Comparison of ENCODE assay signal across 8 cellular contexts in the genomic region with DNA sequence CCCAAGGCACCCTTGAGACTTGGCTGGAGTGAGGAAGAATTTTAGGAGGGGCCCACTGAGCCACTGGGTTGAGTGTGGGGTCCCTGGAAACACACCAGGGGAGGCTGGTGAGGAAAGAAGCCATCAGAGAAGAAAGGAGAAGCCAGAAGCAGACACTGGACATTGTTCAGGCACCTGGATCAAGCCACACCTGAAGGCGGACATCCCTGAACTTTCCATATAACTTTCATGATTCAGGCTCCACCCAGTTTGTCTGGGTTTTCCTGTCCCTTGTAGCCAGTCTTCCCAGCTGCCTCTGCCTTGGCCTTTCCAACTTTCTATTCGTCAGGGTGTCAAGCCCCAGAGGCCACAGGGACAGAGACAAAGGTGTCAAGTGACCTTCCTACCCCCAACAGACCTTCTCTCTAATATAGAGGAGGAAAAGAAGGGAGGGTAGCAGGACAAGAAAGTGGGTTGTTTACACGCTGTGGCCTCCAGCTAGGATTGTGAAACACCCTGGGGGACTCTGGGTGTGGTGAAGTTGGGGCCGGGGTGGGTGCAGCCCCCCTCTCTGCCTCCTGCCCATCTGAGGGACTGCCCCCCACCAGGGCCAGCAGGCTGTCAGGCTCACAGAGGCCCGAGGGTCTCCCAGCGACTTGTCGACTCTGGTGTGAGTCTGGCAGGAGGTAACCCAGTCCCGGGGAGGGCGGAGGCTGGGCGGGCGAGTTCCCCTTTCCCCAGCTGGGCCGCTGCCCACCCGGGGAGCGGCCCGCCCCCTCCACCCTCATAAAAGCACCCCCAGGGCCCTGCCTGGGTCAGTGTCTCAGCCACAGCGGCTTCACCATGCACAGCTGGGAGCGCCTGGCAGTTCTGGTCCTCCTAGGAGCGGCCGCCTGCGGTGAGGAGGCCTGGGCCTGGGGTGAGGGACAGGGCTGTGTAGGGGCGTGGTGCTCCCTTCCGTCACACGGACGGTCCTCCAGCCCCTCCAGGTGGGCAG. TPM values are rescaled to one million over a fixed set of nuclear protein-coding genes. Genes with fewer than 3 reads are reported as not detected.
DNase-seq lines count a peak whose midpoint lies in the region; ATAC-seq and TF ChIP-seq lines count a peak whose summit lies in the region.

A gene (plus strand): TSS at position 797 of the 976 bp plus-strand sequence. CDS start 26 bp downstream, at position 823.

- 83 to 86% methylated on average over 11 to 23 of the region's 24 CpGs for WGBS in endodermal cell (ENCODE audit: insufficient coverage in 1 of 2, insufficient read length in 1 of 2), 2 experiments

- DNase-seq in AG04450 (ENCODE audit: low read depth, low spot score) (no peak), Kasumi-1 (lab: John Stamatoyannopoulos, UW) (peak; percentile 49 to 56), endodermal cell (no peak), endothelial cell (ENCODE audit: low spot score) (no peak)

- H3K9me3 ChIP-seq in AG04450 (ENCODE audit: control insufficient read depth, insufficient read depth, low read length) (peaks cover 6% of the 10 kb centered on the region; the same call in 1 of the 2 replicates), endodermal cell (ENCODE audit: control insufficient read depth, low read length) (no peaks in the 10 kb centered on the region), muscle layer of duodenum (ENCODE audit: control insufficient read depth in 1 of 2, low read length in 2 of 2) (no peaks in the 10 kb centered on the region)

- ATAC-seq in HG03565 (IDR thresholded peaks at IDR 0.05; ENCODE audit: unreplicated experiment) (no peak), GM19351 (IDR thresholded peaks at IDR 0.05; ENCODE audit: unreplicated experiment) (no peak), HG02610 (IDR thresholded peaks at IDR 0.05; ENCODE audit: unreplicated experiment) (no peak)

- no peak within 1 kb of the TSS for H3K27ac ChIP-seq in AG04450 (ENCODE audit: low read depth, low read length)
- no peak within 1 kb of the TSS for H3K27ac ChIP-seq in endodermal cell (ENCODE audit: low read depth, low read length)
- H3K27ac ChIP-seq in muscle layer of duodenum (ENCODE audit: low read length): no peak within 1 kb of the TSS

- no peaks in the 10 kb centered on the region for H3K4me1 Mint-ChIP-seq in endodermal cell
- H3K4me1 Mint-ChIP-seq in endothelial cell (ENCODE audit: unreplicated experiment): no peaks in the 10 kb centered on the region

- H3K36me3 Mint-ChIP-seq in endodermal cell (ENCODE audit: low read depth): no peaks in the 10 kb centered on the region
- no peaks in the 10 kb centered on the region for H3K36me3 Mint-ChIP-seq in endothelial cell (ENCODE audit: low read depth, unreplicated experiment)

- CTCF ChIA-PET in AG04450 (lab: Charles Lee): interaction anchor here (0.7 kb wide), 1 partner anchor 63 kb away, joined by 7 read pairs; no protein-coding TSS in a partner anchor

- H3K27me3 ChIP-seq in AG04450 (ENCODE audit: control insufficient read depth, insufficient read depth, low read length) (peaks cover 3% of the 10 kb centered on the region), endodermal cell (ENCODE audit: control insufficient read depth, insufficient read depth, low read length, poor library complexity, severe bottlenecking) (peaks cover 25% of the 10 kb centered on the region), muscle layer of duodenum (ENCODE audit: low read depth, low read length) (no peaks in the 10 kb centered on the region)

- peaks cover 45% of the 10 kb centered on the region for H3K27me3 Mint-ChIP-seq in endodermal cell (ENCODE audit: insufficient read depth)
- H3K27me3 Mint-ChIP-seq in endothelial cell (ENCODE audit: unreplicated experiment): peaks cover 9% of the 10 kb centered on the region

- POLR2A ChIA-PET in AG04450 (lab: Yijun Ruan, JAX): interaction anchor here (1.6 kb wide), 1 partner anchor 55 kb away, joined by 4 read pairs; no protein-coding TSS in a partner anchor

- H3K27ac Mint-ChIP-seq in endodermal cell (no peak within 1 kb of the TSS), endothelial cell (ENCODE audit: unreplicated experiment) (no peak within 1 kb of the TSS)

- H3K4me1 ChIP-seq in endodermal cell (ENCODE audit: control insufficient read depth, insufficient read depth, low read length): no peaks in the 10 kb centered on the region
- H3K4me1 ChIP-seq in muscle layer of duodenum (ENCODE audit: control insufficient read depth in 1 of 2, insufficient read depth in 2 of 2, low read length in 2 of 2): peaks cover 0 to 15% of the 10 kb centered on the region in 2 donors

- H3K9ac ChIP-seq in endodermal cell (ENCODE audit: extremely low read depth, low read length, poor library complexity, severe bottlenecking): no peak within 1 kb of the TSS

- TF ChIP-seq CTCF in AG04450 (IDR thresholded peaks at IDR 0.05; ENCODE audit: low read depth, low read length): no peak
- TF ChIP-seq CTCF in endodermal cell (conservative IDR thresholded peaks at IDR 0.05): no peak
- TF ChIP-seq CTCF in endothelial cell (IDR thresholded peaks at IDR 0.05; ENCODE audit: unreplicated experiment): no peak

- H3K9me3 Mint-ChIP-seq in endodermal cell (no peaks in the 10 kb centered on the region), endothelial cell (ENCODE audit: unreplicated experiment) (no peaks in the 10 kb centered on the region)

- H3K4me3 Mint-ChIP-seq in endodermal cell (peak within 1 kb of the TSS; percentile 28), endothelial cell (ENCODE audit: unreplicated experiment) (no peak within 1 kb of the TSS)

- H3K4me3 ChIP-seq in AG04450 (ENCODE audit: low read depth, low read length): peak within 1 kb of the TSS; percentile 49
- no peak within 1 kb of the TSS for H3K4me3 ChIP-seq in endodermal cell (ENCODE audit: low read length)
- H3K4me3 ChIP-seq in muscle layer of duodenum (ENCODE audit: low read depth in 1 of 2, low read length in 2 of 2): peak within 1 kb of the TSS; percentile 28 to 58

- H3K36me3 ChIP-seq in endodermal cell (ENCODE audit: control insufficient read depth, insufficient read depth, low read length): no peaks in the 10 kb centered on the region
- H3K36me3 ChIP-seq in muscle layer of duodenum (ENCODE audit: control insufficient read depth in 1 of 2, insufficient read depth in 2 of 2, low read length in 2 of 2): no peaks in the 10 kb centered on the region

RNA-seq across cellular contexts. Expression of the gene that starts here (rescaled TPM):
- polyA plus RNA-seq in AG04450 (2011; rRNA removed): 0.45 and 1.0 TPM in 2 replicates
- polyA minus RNA-seq in AG04450 (2011; rRNA and poly(A)+ RNA removed): 0.30 TPM in 1 of 2 replicates, not detected in the other
- 1 to 10 TPM in 1 of 2 donors, under 1 TPM in 1; 0.38 to 1.1 TPM for total RNA-seq in endodermal cell
- 0.50 TPM for polyA plus RNA-seq in endodermal cell (2013, experiment 1 of 2)
- not detected for polyA plus RNA-seq in endodermal cell (2013, experiment 2 of 2)
- 0.46 TPM for total RNA-seq in endothelial cell (ENCODE audit: unreplicated experiment)

Comparison
In these comparisons a context has a peak if more than half of its experiments do, and no peak if none do; other contexts are left out.
1. DNase-seq: peak in Kasumi-1 (2 of 2); none in AG04450 (single experiment), endodermal cell (single experiment) and endothelial cell (single experiment).